In genomic region chr1:151537112-151537511, GRCh38 we compare ENCODE assay signal across 14 cellular contexts. TPM values are rescaled to one million over a fixed set of nuclear protein-coding genes. Genes with fewer than 3 reads are reported as not detected.
DNase-seq lines count a peak whose midpoint lies in the region; ATAC-seq, FAIRE-seq and TF ChIP-seq lines count a peak whose summit lies in the region.
"Had no signal": no experiment of that assay in that cellular context is flagged by ENCODE, and none has a peak within 500 bp of the region (broad histone marks: within the 10 kb centered on the region; RNA-seq: fewer than 3 reads in every experiment).

No MANE protein-coding gene starts in this region.

- no peaks in the 10 kb centered on the region for H3K36me3 Mint-ChIP-seq in astrocyte (ENCODE audit: low read depth, unreplicated experiment)

- H3K9me3 Mint-ChIP-seq in astrocyte (ENCODE audit: unreplicated experiment) = no peaks in the 10 kb centered on the region
- H3K9me3 Mint-ChIP-seq: T-helper 2 cell treated with Interferon-gamma antibody and Interleukin-4, amounts not matched to agents 5 μg/mL and 100 μg/mL, for 36 hours had no signal

- in situ Hi-C loops in ACHN (cut with HindIII; ENCODE audit: low pct_ligation_motif_present, low pct_unique_long_range_greater_than_20kb, low sequenced_read_pairs) (no loop called here), gastrocnemius medialis (cut with MboI; ENCODE audit: low sequenced_read_pairs in 4 of 4) (loop anchor here in 3 of 4 donors (10.0 to 25.0 kb wide), 3 partner anchors 72 to 198 kb away; no protein-coding TSS in a partner anchor)

- H3K27ac ChIP-seq in astrocyte (ENCODE audit: low read depth, low read length) = peak overlapping the region; percentile 73
- no peak overlapping the region for H3K27ac ChIP-seq in gastrocnemius medialis
- H3K27ac ChIP-seq: left ventricle myocardium inferior, pancreas had no signal

- H3K9me3 ChIP-seq in astrocyte (ENCODE audit: insufficient read depth, low read depth, low read length) (no peaks in the 10 kb centered on the region), gastrocnemius medialis (no peaks in the 10 kb centered on the region)
- H3K9me3 ChIP-seq: esophagus squamous epithelium, left ventricle myocardium inferior, pancreas had no signal

- H3K4me3 Mint-ChIP-seq in astrocyte (ENCODE audit: unreplicated experiment) = no peak overlapping the region
- H3K4me3 Mint-ChIP-seq: T-helper 2 cell treated with Interferon-gamma antibody and Interleukin-4, amounts not matched to agents 5 μg/mL and 100 μg/mL, for 36 hours had no signal

- TF ChIP-seq POLR2A in gastrocnemius medialis (IDR thresholded peaks at IDR 0.05) = no peak

- no peak for FAIRE-seq in astrocyte (lab: Jason Lieb, UNC)
- FAIRE-seq: pancreas had no signal

- H3K4me3 ChIP-seq in astrocyte (ENCODE audit: insufficient read depth, low read depth, low read length) = no peak overlapping the region
- no peak overlapping the region for H3K4me3 ChIP-seq in gastrocnemius medialis
- H3K4me3 ChIP-seq: esophagus squamous epithelium, left ventricle myocardium inferior, pancreas had no signal

- DNase-seq in ACHN = peak; percentile 99
- DNase-seq in HS-5 (ENCODE audit: low read depth) = peak; percentile 93
- peak; percentile 99 for DNase-seq in astrocyte (ENCODE audit: low read depth)
- DNase-seq in iris pigment epithelial cell (ENCODE audit: low read depth) = peak; percentile 99
- no peak for DNase-seq in iPS-NIHi11 (ENCODE audit: low spot score)
- no peak for DNase-seq in NCI-H748 (lab: John Stamatoyannopoulos, UW; ENCODE audit: unreplicated experiment)
- no peak for DNase-seq in activated T-cell treated with anti-CD3 and anti-CD28 coated beads, Interleukin-2, amount 50 U/mL, for 1 hour
- DNase-seq in gastrocnemius medialis = no peak
- DNase-seq: CD4-positive, CD25-positive, alpha-beta regulatory T cell; esophagus squamous epithelium; left ventricle myocardium inferior; NCI-H1092; pancreas had no signal

- peaks cover 19% of the 10 kb centered on the region for H3K79me2 ChIP-seq in astrocyte (ENCODE audit: insufficient read depth, low read length)

- H3K27me3 ChIP-seq in astrocyte (ENCODE audit: insufficient read depth, low read length) (no peaks in the 10 kb centered on the region), gastrocnemius medialis (no peaks in the 10 kb centered on the region)
- H3K27me3 ChIP-seq: esophagus squamous epithelium, pancreas had no signal

- peaks cover 15% of the 10 kb centered on the region for H4K20me1 ChIP-seq in astrocyte (ENCODE audit: insufficient read depth, low read length)

- H3K4me1 Mint-ChIP-seq in astrocyte (ENCODE audit: low read depth, unreplicated experiment) = peaks cover 38% of the 10 kb centered on the region

- H3K36me3 ChIP-seq in astrocyte (ENCODE audit: insufficient read depth, low read length) (no peaks in the 10 kb centered on the region), gastrocnemius medialis (no peaks in the 10 kb centered on the region)
- H3K36me3 ChIP-seq: left ventricle myocardium inferior had no signal

- intact Hi-C loops in gastrocnemius medialis (cut with DNase I; ENCODE audit: low total_unique reads) = no loop called here

- ATAC-seq in gastrocnemius medialis = no peak
- ATAC-seq: pancreas had no signal

- H3K4me2 ChIP-seq in astrocyte (ENCODE audit: low read length) = peak overlapping the region; percentile 51

- peak overlapping the region; percentile 42 for H3K9ac ChIP-seq in astrocyte (ENCODE audit: low read length)

- H2AFZ ChIP-seq in astrocyte (ENCODE audit: low read depth, low read length) = peak overlapping the region; percentile 26

- peak overlapping the region; percentile 100 for H3K27ac Mint-ChIP-seq in astrocyte (ENCODE audit: unreplicated experiment)
- H3K27ac Mint-ChIP-seq: T-helper 2 cell treated with Interferon-gamma antibody and Interleukin-4, amounts not matched to agents 5 μg/mL and 100 μg/mL, for 36 hours had no signal

- H3K27me3 Mint-ChIP-seq in astrocyte (ENCODE audit: low read depth, unreplicated experiment) = no peaks in the 10 kb centered on the region
- H3K27me3 Mint-ChIP-seq: CD4-positive, CD25-positive, alpha-beta regulatory T cell had no signal

- H3K4me1 ChIP-seq in astrocyte (ENCODE audit: insufficient read depth, low read length) (peaks cover 36% of the 10 kb centered on the region), gastrocnemius medialis (peaks cover 4 to 12% of the 10 kb centered on the region in 2 donors)

- TF ChIP-seq CTCF in astrocyte (IDR thresholded peaks at IDR 0.05; ENCODE audit: insufficient read depth, low read depth, low read length) (no peak), gastrocnemius medialis (IDR thresholded peaks at IDR 0.05 in 4 of 5, conservative IDR thresholded peaks at IDR 0.05 in 1 of 5) (no peak)

RNA-seq across cellular contexts. Expression of gene TUFT1, which starts 3.0 kb away (rescaled TPM):
- total RNA-seq in astrocyte = 74.1 and 90.6 TPM in 2 replicates
- total RNA-seq in gastrocnemius medialis = 1 to 10 TPM; 1.2 to 4.0 (median 2.7) TPM

RNA-seq across cellular contexts. Expression of gene CGN, which starts 25.9 kb away (rescaled TPM):
- 8.8 and 8.9 TPM in 2 replicates for total RNA-seq in astrocyte
- under 1 TPM in 2 of 4 donors, not detected in 2; 0.34 to 0.78 TPM for total RNA-seq in gastrocnemius medialis

Comparison
In these comparisons a context has a peak if more than half of its experiments do, and no peak if none do; other contexts are left out.
1. DNase-seq: peak in ACHN (single experiment), HS-5 (single experiment), astrocyte (single experiment) and iris pigment epithelial cell (single experiment); none in iPS-NIHi11 (single experiment), NCI-H748 (single experiment), activated T-cell treated with anti-CD3 and anti-CD28 coated beads, Interleukin-2, amount 50 U/mL, for 1 hour (single experiment) and gastrocnemius medialis (0 of 2).
2. RNA of gene TUFT1, which starts 3.0 kb away (total RNA-seq): 74.1 to 90.6 TPM in astrocyte; 1.2 to 4.0 TPM in gastrocnemius medialis; every median in the first group is over 10 times any median in the second.